In genomic region chr17:57861737-57862409, GRCh38 we compare ENCODE assay signal across 8 cellular contexts. TPM values are rescaled to one million over a fixed set of nuclear protein-coding genes. Genes with fewer than 3 reads are reported as not detected.
DNase-seq lines count a peak whose midpoint lies in the region; TF ChIP-seq lines count a peak whose summit lies in the region.

No MANE protein-coding gene starts in this region.

- H3K4me1 ChIP-seq in HUES6 (ENCODE audit: control insufficient read depth, insufficient read depth, low read length) (peaks cover 54% of the 10 kb centered on the region), endodermal cell (ENCODE audit: control insufficient read depth, insufficient read depth, low read length) (peaks cover 13% of the 10 kb centered on the region), mesenchymal stem cell (ENCODE audit: control insufficient read depth, insufficient read depth, low read depth, low read length) (peaks cover 36% of the 10 kb centered on the region), urinary bladder (ENCODE audit: insufficient read depth) (no peaks in the 10 kb centered on the region)

- peak overlapping the region in 1 of 2 experiments; percentile 55 for H3K14ac ChIP-seq in mesenchymal stem cell (ENCODE audit: low read length in 2 of 2)

- H2BK12ac ChIP-seq in mesenchymal stem cell (ENCODE audit: low read length in 2 of 2) = peak overlapping the region in 1 of 2 experiments; percentile 96

- peaks cover 15% of the 10 kb centered on the region for H3K4me1 Mint-ChIP-seq in endodermal cell

- H3K18ac ChIP-seq in mesenchymal stem cell (ENCODE audit: low read depth in 1 of 2, low read length in 2 of 2) = peak overlapping the region; percentile 44 to 90

- H2BK15ac ChIP-seq in mesenchymal stem cell (ENCODE audit: low read depth, poor library complexity, severe bottlenecking) = peak overlapping the region; percentile 30

- H3K27ac Mint-ChIP-seq in endodermal cell = no peak overlapping the region

- H3K23ac ChIP-seq in mesenchymal stem cell (ENCODE audit: low read length in 2 of 2) = peak overlapping the region in 1 of 2 experiments; percentile 62

- H3K9me3 Mint-ChIP-seq in endodermal cell = no peaks in the 10 kb centered on the region

- peak overlapping the region; percentile 45 to 79 for H3K4ac ChIP-seq in mesenchymal stem cell (ENCODE audit: low read depth in 1 of 2, low read length in 2 of 2)

- no peaks in the 10 kb centered on the region for H3K9me3 ChIP-seq in HUES6 (ENCODE audit: control insufficient read depth, insufficient read depth, low read depth, low read length)
- H3K9me3 ChIP-seq in endodermal cell (ENCODE audit: control insufficient read depth, low read length) = no peaks in the 10 kb centered on the region
- no peaks in the 10 kb centered on the region for H3K9me3 ChIP-seq in mesenchymal stem cell (ENCODE audit: control insufficient read depth, low read length)

- H3K9ac ChIP-seq in HUES6 (ENCODE audit: low read length) = peak overlapping the region; percentile 82
- peak overlapping the region; percentile 21 for H3K9ac ChIP-seq in endodermal cell (ENCODE audit: extremely low read depth, low read length, poor library complexity, severe bottlenecking)
- peak overlapping the region; percentile 71 for H3K9ac ChIP-seq in mesenchymal stem cell (ENCODE audit: low read length)

- H3K27me3 ChIP-seq in HUES6 (ENCODE audit: control insufficient read depth, insufficient read depth, low read length) (peaks cover 26% of the 10 kb centered on the region), endodermal cell (ENCODE audit: control insufficient read depth, insufficient read depth, low read length, poor library complexity, severe bottlenecking) (no peaks in the 10 kb centered on the region), mesenchymal stem cell (ENCODE audit: control insufficient read depth in 1 of 2, insufficient read depth in 1 of 2, low read length in 2 of 2) (no peaks in the 10 kb centered on the region)

- H3K4me2 ChIP-seq in mesenchymal stem cell (ENCODE audit: low read length, poor library complexity, severe bottlenecking) = peak overlapping the region; percentile 54

- CTCF ChIA-PET in HEK293T (lab: Yijun Ruan, JAX) = no interaction called here

- H3K36me3 Mint-ChIP-seq in endodermal cell (ENCODE audit: low read depth) = peaks cover 14% of the 10 kb centered on the region

- peak overlapping the region; percentile 85 for H4K8ac ChIP-seq in mesenchymal stem cell (ENCODE audit: low read length)

- no peak overlapping the region for H2AFZ ChIP-seq in mesenchymal stem cell (ENCODE audit: low read depth, low read length)

- peak overlapping the region; percentile 89 for H2BK120ac ChIP-seq in mesenchymal stem cell (ENCODE audit: low read depth, low read length)

- H3K4me3 Mint-ChIP-seq in endodermal cell = peak overlapping the region; percentile 65

- H3K4me3 ChIP-seq in AG09309 (ENCODE audit: control insufficient read depth, low read depth, low read length) (peak overlapping the region; percentile 47), HUES6 (ENCODE audit: low read depth, low read length) (peak overlapping the region; percentile 59), endodermal cell (ENCODE audit: low read length) (peak overlapping the region; percentile 79), mesenchymal stem cell (ENCODE audit: insufficient read depth in 1 of 2, low read depth in 1 of 2, low read length in 2 of 2) (peak overlapping the region; percentile 32 to 71), urinary bladder (ENCODE audit: low read depth, low read length) (peak overlapping the region; percentile 43)

- peak overlapping the region; percentile 71 for H2AK5ac ChIP-seq in mesenchymal stem cell (ENCODE audit: low read length, severe bottlenecking)

- H3K27ac ChIP-seq in HUES6 (ENCODE audit: low read depth, low read length) = peak overlapping the region; percentile 82; the same call in 1 of the 2 replicates
- no peak overlapping the region for H3K27ac ChIP-seq in endodermal cell (ENCODE audit: low read depth, low read length)
- peak overlapping the region; percentile 81 for H3K27ac ChIP-seq in mesenchymal stem cell (ENCODE audit: low read length, poor library complexity, severe bottlenecking)
- peak overlapping the region; percentile 70 for H3K27ac ChIP-seq in urinary bladder (ENCODE audit: low read depth)

- TF ChIP-seq CTCF in AG09309 (IDR thresholded peaks at IDR 0.05; ENCODE audit: control insufficient read depth, insufficient read depth, low read depth, low read length, missing control alignments) (no peak), endodermal cell (conservative IDR thresholded peaks at IDR 0.05) (no peak)

- peaks cover 67% of the 10 kb centered on the region for H3K27me3 Mint-ChIP-seq in endodermal cell (ENCODE audit: insufficient read depth)

- peak overlapping the region; percentile 77 for H4K91ac ChIP-seq in mesenchymal stem cell (ENCODE audit: low read length)

- DNase-seq in AG09309 (ENCODE audit: low read depth) (no peak), endodermal cell (peak; percentile 85), mesenchymal stem cell (peak; percentile 62), HEK293T (ENCODE audit: extremely low spot score) (no peak), cerebellar nuclear complex (lab: John Stamatoyannopoulos, UW) (no peak), KG1 (lab: John Stamatoyannopoulos, UW) (no peak)

- H3K36me3 ChIP-seq in HUES6 (ENCODE audit: control insufficient read depth, insufficient read depth, low read length) (no peaks in the 10 kb centered on the region; the same call in 1 of the 2 replicates), endodermal cell (ENCODE audit: control insufficient read depth, insufficient read depth, low read length) (peaks cover 4% of the 10 kb centered on the region), mesenchymal stem cell (ENCODE audit: control insufficient read depth in 1 of 2, insufficient read depth in 2 of 2, low read depth in 1 of 2, low read length in 2 of 2) (peaks cover 24 to 26% of the 10 kb centered on the region in 2 experiments), urinary bladder (ENCODE audit: insufficient read depth) (no peaks in the 10 kb centered on the region)

- peaks cover 6% of the 10 kb centered on the region for H3K79me1 ChIP-seq in mesenchymal stem cell (replicated peaks; ENCODE audit: low read length, poor library complexity, severe bottlenecking)

- POLR2A ChIA-PET in HEK293T (lab: Yijun Ruan, JAX) = interaction anchor here (3.4 kb wide), 1 partner anchor 8 kb away, joined by 12 read pairs; no protein-coding TSS in a partner anchor

- 14 to 36% methylated on average over 15 to 61 of the region's 61 CpGs for WGBS in endodermal cell (ENCODE audit: insufficient coverage in 1 of 2, insufficient read length in 1 of 2), 2 experiments
- 7% methylated on average over 50 of the region's 61 CpGs for WGBS in mesenchymal stem cell
- WGBS in urinary bladder = 4% methylated on average over 61 of the region's 61 CpGs

- H2BK5ac ChIP-seq in mesenchymal stem cell (ENCODE audit: low read depth, low read length, poor library complexity, severe bottlenecking) = peak overlapping the region; percentile 71

TF ChIP-seq in HEK293T, 16 proteins besides CTCF, POLR2A, EP300 and RAD21:
- TF ChIP-seq ZNF384 (IDR thresholded peaks at IDR 0.05) (no peak), ARNT (IDR thresholded peaks at IDR 0.05) (no peak), FOXM1 (IDR thresholded peaks at IDR 0.05; ENCODE audit: borderline replicate concordance) (no peak), SP1 (IDR thresholded peaks at IDR 0.05) (no peak), HDGF (IDR thresholded peaks at IDR 0.05; ENCODE audit: borderline replicate concordance) (no peak), LEF1 (IDR thresholded peaks at IDR 0.05; ENCODE audit: borderline replicate concordance) (no peak), L3MBTL2 (conservative IDR thresholded peaks at IDR 0.05) (no peak), BHLHE40 (IDR thresholded peaks at IDR 0.05; ENCODE audit: borderline replicate concordance) (no peak), FOXK2 (IDR thresholded peaks at IDR 0.05) (no peak), CTBP1 (IDR thresholded peaks at IDR 0.05; ENCODE audit: borderline replicate concordance) (no peak), PKNOX1 (IDR thresholded peaks at IDR 0.05) (no peak), TARDBP (IDR thresholded peaks at IDR 0.05) (no peak)

RNA-seq across cellular contexts. Expression of gene MRPS23, which starts 12.0 kb away (rescaled TPM):
- total RNA-seq in endodermal cell (10 to 100 TPM; 43.9 to 49.2 TPM), urinary bladder (17.3 TPM)
- 40.1 TPM for polyA plus RNA-seq in endodermal cell (2013, experiment 1 of 2)
- 41.1 TPM for polyA plus RNA-seq in endodermal cell (2013, experiment 2 of 2)
- 23.0 TPM for polyA plus RNA-seq in mesenchymal stem cell (2013, experiment 1 of 2)
- 21.0 TPM for polyA plus RNA-seq in mesenchymal stem cell (2013, experiment 2 of 2)
- polyA plus RNA-seq in urinary bladder = 41.2 TPM

Comparison
In these comparisons a context has a peak if more than half of its experiments do, and no peak if none do; other contexts are left out.
1. DNase-seq: peak in endodermal cell (single experiment) and mesenchymal stem cell (single experiment); none in AG09309 (single experiment), HEK293T (single experiment), cerebellar nuclear complex (0 of 2) and KG1 (single experiment).
2. H3K9ac ChIP-seq: peak in every context shown above with its lines; median percentile 82 in HUES6; 71 in mesenchymal stem cell; 21 in endodermal cell.
3. Peak in every context shown above with its lines, with median percentiles within 50 percentile points of each other: H3K4me3 ChIP-seq.